ENCODE assay signal across 8 cellular contexts in genomic region chr5:72268753-72269410, GRCh38. TPM values are rescaled to one million over a fixed set of nuclear protein-coding genes. Genes with fewer than 3 reads are reported as not detected.
DNase-seq lines count a peak whose midpoint lies in the region; TF ChIP-seq lines count a peak whose summit lies in the region.

No MANE protein-coding gene starts in this region.

- no peak overlapping the region for H2BK120ac ChIP-seq in trophoblast cell (ENCODE audit: insufficient read depth, low read length, poor library complexity)

- no peak overlapping the region for H3K4me3 Mint-ChIP-seq in activated CD4-positive, alpha-beta memory T cell treated with anti-CD3 and anti-CD28 coated beads for 36 hours

- no peaks in the 10 kb centered on the region for H3F3A ChIP-seq in MM.1S (ENCODE audit: insufficient read depth, low read length)

- no peaks in the 10 kb centered on the region for H3K27me3 Mint-ChIP-seq in activated CD4-positive, alpha-beta memory T cell treated with anti-CD3 and anti-CD28 coated beads for 36 hours

- H3K79me1 ChIP-seq in trophoblast cell (ENCODE audit: low read length), result no peaks in the 10 kb centered on the region

- H3K9me2 ChIP-seq in MM.1S (replicated peaks; ENCODE audit: insufficient read depth, low read length), result no peaks in the 10 kb centered on the region

- H3K9me3 ChIP-seq in MM.1S (replicated peaks; ENCODE audit: insufficient read depth, low read length) (no peaks in the 10 kb centered on the region), esophagus squamous epithelium (no peaks in the 10 kb centered on the region), trophoblast cell (ENCODE audit: insufficient read depth, low read depth, low read length) (no peaks in the 10 kb centered on the region)

- intact Hi-C loops in activated CD4-positive, alpha-beta memory T cell treated with anti-CD3 and anti-CD28 coated beads for 36 hours (cut with micrococcal nuclease), result loop anchor here (2.0 to 5.0 kb wide), 2 partner anchors 37 to 130 kb away; no protein-coding TSS in a partner anchor
- intact Hi-C loops in esophagus squamous epithelium (cut with DNase I), result no loop called here

- DNase-seq in activated T-cell treated with anti-CD3 and anti-CD28 coated beads for 1 hour (ENCODE audit: low read depth) (peak; percentile 18), MM.1S (peak; percentile 58), esophagus squamous epithelium (lab: John Stamatoyannopoulos, UW) (no peak), trophoblast cell (peak; percentile 70 to 98), medulla oblongata (ENCODE audit: extremely low spot score) (no peak), mesenteric fat pad (ENCODE audit: low spot score) (no peak)
- DNase-seq in activated T-cell treated with anti-CD3 and anti-CD28 coated beads, Interleukin-2, amount 50 U/mL, for 1 hour, result no peak
- DNase-seq in activated CD4-positive, alpha-beta memory T cell treated with anti-CD3 and anti-CD28 coated beads for 36 hours, result peak; percentile 46

- peaks cover 4% of the 10 kb centered on the region; the same call in 1 of the 2 replicates for H3K79me2 ChIP-seq in MM.1S (ENCODE audit: low read length)
- no peaks in the 10 kb centered on the region for H3K79me2 ChIP-seq in trophoblast cell (ENCODE audit: control insufficient read depth, insufficient read depth, low read length, poor library complexity)

- no peak overlapping the region for H2BK12ac ChIP-seq in trophoblast cell (ENCODE audit: low read length)

- POLR2A ChIA-PET in activated CD4-positive, alpha-beta memory T cell treated with anti-CD3 and anti-CD28 coated beads for 36 hours (lab: Charles Lee), result no interaction called here

- H3K36me3 ChIP-seq in MM.1S (replicated peaks; ENCODE audit: insufficient read depth, low read length) (no peaks in the 10 kb centered on the region), esophagus squamous epithelium (peaks cover 0 to 4% (median 0%) of the 10 kb centered on the region in 3 donors), trophoblast cell (ENCODE audit: control insufficient read depth in 1 of 2, insufficient read depth in 2 of 2, low read length in 2 of 2) (peaks cover 0 to 3% of the 10 kb centered on the region in 2 experiments)

- H3K36me3 Mint-ChIP-seq in activated CD4-positive, alpha-beta memory T cell treated with anti-CD3 and anti-CD28 coated beads for 36 hours, result peaks cover 7% of the 10 kb centered on the region

- 0 out of 2 replicates have a peak, but pooled peaks cover 2% of the 10 kb centered on the region for H4K20me1 ChIP-seq in MM.1S (ENCODE audit: insufficient read depth, low read length)

- no peak for TF ChIP-seq POLR2A in esophagus squamous epithelium (IDR thresholded peaks at IDR 0.05)

- H3K9ac ChIP-seq in MM.1S (ENCODE audit: low read length) (no peak overlapping the region), trophoblast cell (ENCODE audit: low read length) (no peak overlapping the region)

- no peak overlapping the region for H2BK5ac ChIP-seq in trophoblast cell (ENCODE audit: low read depth, low read length, poor library complexity)

- H3K27ac ChIP-seq in MM.1S (ENCODE audit: low read length) (no peak overlapping the region), esophagus squamous epithelium (no peak overlapping the region), trophoblast cell (ENCODE audit: low read depth, low read length) (no peak overlapping the region)

- TF ChIP-seq CTCF in MM.1S (IDR thresholded peaks at IDR 0.05; ENCODE audit: low read length), result peak; percentile 79
- peak in 5 of 6 experiments; percentile 48 to 80 (median 64) for TF ChIP-seq CTCF in esophagus squamous epithelium (IDR thresholded peaks at IDR 0.05)

- H2AK5ac ChIP-seq in trophoblast cell (ENCODE audit: low read length), result no peak overlapping the region

- H3K27me3 ChIP-seq in MM.1S (replicated peaks; ENCODE audit: insufficient read depth, low read length) (no peaks in the 10 kb centered on the region), esophagus squamous epithelium (no peaks in the 10 kb centered on the region), trophoblast cell (ENCODE audit: insufficient read depth, low read length) (no peaks in the 10 kb centered on the region)

- H3K4me1 ChIP-seq in MM.1S (ENCODE audit: low read length), result no peaks in the 10 kb centered on the region
- peaks cover 0 to 11% (median 0%) of the 10 kb centered on the region in 3 donors for H3K4me1 ChIP-seq in esophagus squamous epithelium
- H3K4me1 ChIP-seq in trophoblast cell (ENCODE audit: control insufficient read depth in 1 of 2, insufficient read depth in 2 of 2, low read length in 2 of 2), result peaks cover 0 to 2% of the 10 kb centered on the region in 2 experiments

- no peaks in the 10 kb centered on the region for H3K4me1 Mint-ChIP-seq in activated CD4-positive, alpha-beta memory T cell treated with anti-CD3 and anti-CD28 coated beads for 36 hours (ENCODE audit: low read depth)

- no peak overlapping the region for H3K4ac ChIP-seq in trophoblast cell (ENCODE audit: low read depth, low read length)

- H3K9me3 Mint-ChIP-seq in activated CD4-positive, alpha-beta memory T cell treated with anti-CD3 and anti-CD28 coated beads for 36 hours, result no peaks in the 10 kb centered on the region

- 33 to 38% methylated on average over 2 of the region's 2 CpGs for WGBS in esophagus squamous epithelium, 2 donors
- WGBS in trophoblast cell (ENCODE audit: extremely low coverage, insufficient coverage, insufficient read length), result no CpG with 5 or more reads among the region's 2 CpGs

- no peak overlapping the region for H3K4me2 ChIP-seq in MM.1S (ENCODE audit: low read depth, low read length)
- H3K4me2 ChIP-seq in trophoblast cell (ENCODE audit: low read length), result no peak overlapping the region

- H2AFZ ChIP-seq in MM.1S (ENCODE audit: low read length) (no peak overlapping the region), trophoblast cell (ENCODE audit: insufficient read depth, low read length, poor library complexity) (no peak overlapping the region)

- no peak overlapping the region for H4K8ac ChIP-seq in trophoblast cell (ENCODE audit: low read depth, low read length)

- H3K18ac ChIP-seq in trophoblast cell (ENCODE audit: low read length), result no peak overlapping the region

- H3K27ac Mint-ChIP-seq in activated CD4-positive, alpha-beta memory T cell treated with anti-CD3 and anti-CD28 coated beads for 36 hours, result no peak overlapping the region

- H3K4me3 ChIP-seq in MM.1S (ENCODE audit: low read length) (no peak overlapping the region), esophagus squamous epithelium (no peak overlapping the region), trophoblast cell (ENCODE audit: low read depth, low read length) (no peak overlapping the region)

- no peak overlapping the region for H4K91ac ChIP-seq in trophoblast cell (ENCODE audit: low read depth, low read length)

- no peak overlapping the region for H3K14ac ChIP-seq in trophoblast cell (ENCODE audit: low read length)

- no peak overlapping the region for H4K12ac ChIP-seq in trophoblast cell (ENCODE audit: low read depth, low read length)

- CTCF ChIA-PET in activated CD4-positive, alpha-beta memory T cell treated with anti-CD3 and anti-CD28 coated beads for 36 hours (lab: Charles Lee), result interaction anchor here (0.6 to 1.8 kb wide), 12 partner anchors 9 to 231 kb away, joined by 3 to 5 read pairs (median 3); no protein-coding TSS in a partner anchor

- no peak overlapping the region for H3K23ac ChIP-seq in trophoblast cell (ENCODE audit: low read length)

RNA-seq across cellular contexts. Expression of gene MRPS27, which starts 51.2 kb away (rescaled TPM):
- 10 to 100 TPM; 85.9 to 91.4 TPM for total RNA-seq in activated CD4-positive, alpha-beta memory T cell treated with anti-CD3 and anti-CD28 coated beads for 36 hours
- total RNA-seq in esophagus squamous epithelium (10 to 100 TPM; 33.7 to 60.0 (median 53.9) TPM), mesenteric fat pad (41.1 TPM)
- 43.2 and 43.5 TPM in 2 replicates for polyA plus RNA-seq in trophoblast cell (2013)

RNA-seq across cellular contexts. Expression of gene PTCD2, which starts 51.3 kb away (rescaled TPM):
- total RNA-seq in activated CD4-positive, alpha-beta memory T cell treated with anti-CD3 and anti-CD28 coated beads for 36 hours, result 10 to 100 TPM; 10.8 to 12.1 TPM
- 1 to 10 TPM; 3.1 to 8.7 (median 5.7) TPM for total RNA-seq in esophagus squamous epithelium
- polyA plus RNA-seq in trophoblast cell (2013), result 5.7 and 6.1 TPM in 2 replicates
- total RNA-seq in mesenteric fat pad, result 7.6 TPM

Comparison
In these comparisons a context has a peak if more than half of its experiments do, and no peak if none do; other contexts are left out.
1. DNase-seq: peak in activated T-cell treated with anti-CD3 and anti-CD28 coated beads for 1 hour (single experiment), MM.1S (single experiment), activated CD4-positive, alpha-beta memory T cell treated with anti-CD3 and anti-CD28 coated beads for 36 hours (single experiment) and trophoblast cell (2 of 2); none in activated T-cell treated with anti-CD3 and anti-CD28 coated beads, Interleukin-2, amount 50 U/mL, for 1 hour (single experiment), esophagus squamous epithelium (single experiment), medulla oblongata (single experiment) and mesenteric fat pad (single experiment).